In genomic region chr17:7222972-7223292, GRCh38 we compare ENCODE assay signal across 1 cellular context.
TF ChIP-seq lines count a peak whose summit lies in the region.

No MANE protein-coding gene starts in this region.

TF ChIP-seq in SK-N-SH, 30 proteins besides CTCF, POLR2A, EP300 and RAD21 (continued from another document):
- TF ChIP-seq TAF1 (IDR thresholded peaks at IDR 0.05; ENCODE audit: borderline replicate concordance, low read depth, low read length) (no peak), CHD2 (IDR thresholded peaks at IDR 0.05; ENCODE audit: low read length, partially characterized antibody) (peak; percentile 19), PBX3 (IDR thresholded peaks at IDR 0.05) (0 out of 2 replicates have a peak, but pooled peaks have one; percentile 0), JUND (IDR thresholded peaks at IDR 0.05) (peak; percentile 22; the same call in 1 of the 2 replicates), FOXJ3 (CRISPR knock-in tag; IDR thresholded peaks at IDR 0.05) (no peak), IRF3 (IDR thresholded peaks at IDR 0.05; ENCODE audit: low read depth, low read length) (no peak)
